9 cellular contexts compared by ENCODE assay signal in the genomic region with DNA sequence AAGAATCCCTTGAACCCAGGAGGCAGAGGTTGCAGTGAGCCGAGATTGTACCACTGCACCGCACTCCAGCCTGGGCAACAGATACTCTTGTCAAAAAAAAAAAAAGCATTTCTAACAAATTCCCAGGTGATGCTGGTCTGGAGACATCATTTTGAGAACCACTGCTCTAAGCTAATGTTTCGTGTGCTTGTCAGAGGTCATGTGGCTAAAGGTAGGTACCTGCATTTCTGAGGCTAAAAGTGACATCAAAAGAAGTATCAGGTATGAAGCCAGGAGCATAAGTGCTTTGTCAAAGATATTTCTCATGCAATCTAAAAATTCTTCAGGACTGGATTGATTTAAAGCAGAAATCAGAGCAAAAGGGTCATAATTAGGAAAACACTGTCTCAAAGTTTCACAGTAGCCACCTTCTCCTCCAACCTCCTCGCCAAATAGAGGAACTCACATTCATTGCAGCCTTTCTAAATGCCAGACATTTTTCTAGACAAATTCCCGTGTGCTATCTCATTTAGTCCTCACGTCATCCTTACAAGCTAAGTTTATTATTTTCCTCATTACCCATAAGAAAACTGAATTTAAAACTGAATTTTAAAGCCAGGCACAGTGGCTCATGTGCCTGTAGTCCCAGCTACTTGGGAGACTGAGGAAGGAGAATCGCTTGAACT.
"Had no signal": no experiment of that assay in that cellular context is flagged by ENCODE, and none has a peak within 500 bp of the region (broad histone marks: within the 10 kb centered on the region; RNA-seq: fewer than 3 reads in every experiment).

No MANE protein-coding gene starts in this region.

- ATAC-seq: GM23338, HCT116, HepG2, K562 had no signal

- H3K27ac ChIP-seq: HL-60 had no signal

- H3K9me3 ChIP-seq: HAP-1 had no signal

- H3K4me2 ChIP-seq: GM23338 had no signal

- H3K36me3 ChIP-seq: HAP-1 had no signal

- DNase-seq: H7, HFFc6, KG1 had no signal

- H2AFZ ChIP-seq: GM23338 had no signal

- H3K4me1 ChIP-seq: HAP-1 had no signal

- H3K4me3 ChIP-seq: GM23338, HAP-1, K562 had no signal
